Comparison of ENCODE assay signal across 8 cellular contexts in the genomic region with DNA sequence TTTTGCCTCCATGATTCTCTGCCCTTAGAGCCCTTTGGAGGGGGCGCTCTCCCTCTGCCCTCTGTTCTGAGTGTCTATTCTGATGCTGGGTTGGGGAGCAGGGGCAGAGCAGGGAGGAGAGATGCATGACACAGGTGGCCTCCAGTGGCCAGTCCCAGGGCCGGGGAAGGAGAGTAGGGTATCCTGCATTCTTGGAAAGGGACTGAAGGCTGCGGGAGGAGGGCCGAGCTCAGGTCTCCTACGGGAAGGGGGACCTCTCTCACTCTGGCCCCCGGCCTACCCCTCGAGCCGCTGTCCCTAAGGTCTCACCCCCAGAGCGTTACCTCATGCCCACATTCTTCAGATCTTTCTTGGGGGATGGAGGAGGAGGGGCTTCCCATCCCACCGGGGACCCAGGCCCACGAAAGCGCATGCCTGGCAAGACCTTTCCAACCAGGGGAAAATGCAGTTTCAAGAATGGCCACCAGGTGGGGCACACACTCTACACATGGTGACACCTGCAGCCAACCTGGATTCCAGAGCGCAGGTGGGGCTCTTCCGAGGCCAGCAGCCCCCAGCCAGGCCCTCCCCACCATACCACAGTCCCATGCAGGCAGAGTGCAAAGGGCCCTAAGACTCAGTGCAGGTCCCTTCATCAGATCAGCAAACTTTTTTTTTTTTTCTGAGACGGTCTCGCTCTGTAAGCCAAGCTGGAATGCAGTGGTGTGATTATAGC.
DNase-seq lines count a peak whose midpoint lies in the region; ATAC-seq and TF ChIP-seq lines count a peak whose summit lies in the region.

No MANE protein-coding gene starts in this region.

- H3K27ac ChIP-seq in mammary epithelial cell (ENCODE audit: insufficient read depth, low read depth, low read length) = no peak overlapping the region
- H3K27ac ChIP-seq in left lung = no peak overlapping the region

- H3K4me1 ChIP-seq in mammary epithelial cell (ENCODE audit: insufficient read depth, low read length) (no peaks in the 10 kb centered on the region), left lung (peaks cover 0 to 3% of the 10 kb centered on the region in 2 donors)

- dilution Hi-C loops in mammary epithelial cell (cut with HindIII; ENCODE audit: low sequenced_read_pairs) = loop anchor here (5.0 kb wide), 1 partner anchor 700 kb away; no protein-coding TSS in a partner anchor

- 39% methylated on average over 13 of the region's 16 CpGs for WGBS in mammary epithelial cell (ENCODE audit: low coverage, missing lambda C conversion rate)

- H3K4me2 ChIP-seq in mammary epithelial cell (ENCODE audit: insufficient read depth, low read depth, low read length) = no peak overlapping the region

- H3K9ac ChIP-seq in mammary epithelial cell (ENCODE audit: insufficient read depth, low read length) = no peak overlapping the region

- H3K27ac Mint-ChIP-seq in activated B cell treated with CpG ODN at 0.5 μM for 24 hours = no peak overlapping the region

- H3K36me3 ChIP-seq in mammary epithelial cell (ENCODE audit: insufficient read depth, low read length) (no peaks in the 10 kb centered on the region), left lung (no peaks in the 10 kb centered on the region)

- no peak overlapping the region for H3K4me3 Mint-ChIP-seq in activated B cell treated with CpG ODN at 0.5 μM for 24 hours

- BruUV-seq in mammary epithelial cell (replicated peaks; lab: Mats Ljungman, UMichigan) = no TSS peak

- H3K4me1 Mint-ChIP-seq in activated B cell treated with CpG ODN at 0.5 μM for 24 hours = no peaks in the 10 kb centered on the region

- no peak overlapping the region for H2AFZ ChIP-seq in mammary epithelial cell (ENCODE audit: low read depth, low read length)

- POLR2A ChIA-PET in activated B cell treated with CpG ODN at 0.5 μM for 24 hours (lab: Charles Lee) = no interaction called here

- peaks cover 2% of the 10 kb centered on the region for H3K27me3 Mint-ChIP-seq in activated B cell treated with CpG ODN at 0.5 μM for 24 hours

- CTCF ChIA-PET in activated B cell treated with CpG ODN at 0.5 μM for 24 hours (lab: Charles Lee) = interaction anchor here (0.5 to 3.8 kb wide), 10 partner anchors 12 to 737 kb away, joined by 3 to 64 read pairs (median 3); no protein-coding TSS in a partner anchor
- CTCF ChIA-PET in mammary epithelial cell (lab: Charles Lee; ENCODE audit: low non-redundant PET) = interaction anchor here (0.6 to 0.8 kb wide), 4 partner anchors 60 to 692 kb away, joined by 3 to 4 read pairs (median 3); no protein-coding TSS in a partner anchor

- H3K9me3 Mint-ChIP-seq in activated B cell treated with CpG ODN at 0.5 μM for 24 hours = no peaks in the 10 kb centered on the region

- in situ Hi-C loops in mammary epithelial cell (cut with MboI; ENCODE audit: low sequenced_read_pairs in 2 of 2) = loop anchor here (5.0 to 25.0 kb wide), 3 partner anchors 725 to 845 kb away; partner anchors contain the start of gene PRKRIP1 (in 1 of the 2)

- H3K4me3 ChIP-seq in GM12865 (ENCODE audit: low read depth, low read length) = no peak overlapping the region
- no peak overlapping the region for H3K4me3 ChIP-seq in mammary epithelial cell (replicated peaks in 1 of 3; ENCODE audit: insufficient read depth in 1 of 3, low read depth in 2 of 3, low read length in 3 of 3)
- H3K4me3 ChIP-seq in left lung = no peak overlapping the region

- H3K9me3 ChIP-seq in mammary epithelial cell (replicated peaks; ENCODE audit: insufficient read depth, low read length) (no peaks in the 10 kb centered on the region), left lung (no peaks in the 10 kb centered on the region)

- no peaks in the 10 kb centered on the region for H3K36me3 Mint-ChIP-seq in activated B cell treated with CpG ODN at 0.5 μM for 24 hours (ENCODE audit: low read depth)

- H3K79me2 ChIP-seq in mammary epithelial cell (ENCODE audit: insufficient read depth, low read length) = no peaks in the 10 kb centered on the region

- peak; percentile 68 for ATAC-seq in activated B cell treated with CpG ODN at 0.5 μM for 24 hours (ENCODE audit: low read depth)
- peak; percentile 80 for ATAC-seq in left lung
- no peak for ATAC-seq in HG03097 (IDR thresholded peaks at IDR 0.05; ENCODE audit: low FRiP score, unreplicated experiment)
- no peak for ATAC-seq in GM21737 (IDR thresholded peaks at IDR 0.05; ENCODE audit: unreplicated experiment)

- intact Hi-C loops in activated B cell treated with CpG ODN at 0.5 μM for 24 hours (cut with micrococcal nuclease) = loop anchor here (1.0 to 2.0 kb wide), 4 partner anchors 60 to 848 kb away; no protein-coding TSS in a partner anchor
- intact Hi-C loops in mammary epithelial cell (cut with micrococcal nuclease) = loop anchor here (1.0 to 5.0 kb wide), 4 partner anchors 145 to 730 kb away; no protein-coding TSS in a partner anchor
- intact Hi-C loops in left lung (cut with DNase I) = loop anchor here in 1 of 2 donors (2.0 kb wide), 1 partner anchor 728 kb away; no protein-coding TSS in a partner anchor

- no peaks in the 10 kb centered on the region for H3K27me3 ChIP-seq in mammary epithelial cell (ENCODE audit: insufficient read depth, low read length)
- H3K27me3 ChIP-seq in left lung = no peaks in the 10 kb centered on the region

- H4K20me1 ChIP-seq in mammary epithelial cell (ENCODE audit: insufficient read depth, low read length) = no peaks in the 10 kb centered on the region

- DNase-seq in GM12865 (ENCODE audit: low read depth) (peak; percentile 68), NCI-H1417 treated with DMSO at 0.1 percent for 48 hours (lab: John Stamatoyannopoulos, UW) (peak; percentile 3), activated B cell treated with CpG ODN at 0.5 μM for 24 hours (peak; percentile 71), mammary epithelial cell (peak; percentile 34), left lung (peak in 1 of 2 donors; percentile 55)
- DNase-seq in stimulated activated CD4-positive, alpha-beta T cell treated with anti-CD3 and anti-CD28 coated beads, TNF-alpha, amount 100 ng/mL, for 24 hours (ENCODE audit: low read depth in 3 of 3) = peak; percentile 55 to 75 (median 56)

- peak; percentile 88 for TF ChIP-seq CTCF in GM12865 (IDR thresholded peaks at IDR 0.05; ENCODE audit: insufficient read depth, low read depth, low read length, missing control alignments)
- TF ChIP-seq CTCF in activated B cell treated with CpG ODN at 0.5 μM for 24 hours (IDR thresholded peaks at IDR 0.05) = peak; percentile 26
- peak; percentile 76 to 89 for TF ChIP-seq CTCF in mammary epithelial cell (conservative IDR thresholded peaks at IDR 0.05 in 1 of 2, IDR thresholded peaks at IDR 0.05 in 1 of 2; ENCODE audit: extremely low read depth in 1 of 2, insufficient read depth in 1 of 2, low read depth in 1 of 2, low read length in 2 of 2)
- TF ChIP-seq CTCF in left lung (IDR thresholded peaks at IDR 0.05) = peak; percentile 89 to 90

Comparison
In these comparisons a context has a peak if more than half of its experiments do, and no peak if none do; other contexts are left out.
1. CTCF ChIP-seq: peak in every context shown above with its lines; median percentile 90 in left lung; 88 in GM12865; 82 in mammary epithelial cell; 26 in activated B cell treated with CpG ODN at 0.5 μM for 24 hours.
2. ATAC-seq: peak in activated B cell treated with CpG ODN at 0.5 μM for 24 hours (single experiment) and left lung (single experiment); none in HG03097 (single experiment) and GM21737 (single experiment).